In genomic region chr9:135126480-135127187, GRCh38 we compare ENCODE assay signal across 17 cellular contexts. TPM values are rescaled to one million over a fixed set of nuclear protein-coding genes. Genes with fewer than 3 reads are reported as not detected.
DNase-seq lines count a peak whose midpoint lies in the region; ATAC-seq and TF ChIP-seq lines count a peak whose summit lies in the region.
"Had no signal": no experiment of that assay in that cellular context is flagged by ENCODE, and none has a peak within 500 bp of the region (broad histone marks: within the 10 kb centered on the region; RNA-seq: fewer than 3 reads in every experiment).

No MANE protein-coding gene starts in this region.

- no peaks in the 10 kb centered on the region for H3K9me2 ChIP-seq in MM.1S (replicated peaks; ENCODE audit: insufficient read depth, low read length)

- H3K36me3 ChIP-seq in MM.1S (replicated peaks; ENCODE audit: insufficient read depth, low read length) = no peaks in the 10 kb centered on the region
- H3K36me3 ChIP-seq: cardiac muscle cell had no signal

- H3K4me3 ChIP-seq in MM.1S (ENCODE audit: low read length) = no peak overlapping the region
- H3K4me3 ChIP-seq: cardiac muscle cell, smooth muscle cell, tibial nerve had no signal

- peak; percentile 61 for DNase-seq in Right ventricle myocardium inferior (ENCODE audit: missing footprints)
- DNase-seq in cardiac septum (ENCODE audit: low spot score) = no peak
- peak; percentile 89 to 95 for DNase-seq in SW 1271 (lab: John Stamatoyannopoulos, UW)
- peak; percentile 11 for DNase-seq in kidney tubule cell (ENCODE audit: low spot score)
- no peak for DNase-seq in MM.1S
- no peak for DNase-seq in CD1c-positive myeloid dendritic cell (ENCODE audit: extremely low spot score)
- no peak for DNase-seq in effector memory CD8-positive, alpha-beta T cell
- DNase-seq: activated CD4-positive, alpha-beta T cell treated with anti-CD3 and anti-CD28 coated beads, Interleukin-2, amount 10 ng/mL, durations not matched to agents 7 days and 5 days; erythroblast; NCI-H1417 treated with DMSO at 0.1 percent for 48 hours; NK-92 treated with Interleukin-12 subunit alpha and Interleukin-12 subunit beta, amount 100 ng/mL, for 24 hours; T-cell had no signal

- H3K9me3 Mint-ChIP-seq in effector memory CD8-positive, alpha-beta T cell = peaks cover 3 to 8% of the 10 kb centered on the region in 2 donors
- H3K9me3 Mint-ChIP-seq: activated CD4-positive, alpha-beta T cell treated with anti-CD3 and anti-CD28 coated beads, Interleukin-2, amount 10 ng/mL, durations not matched to agents 7 days and 5 days had no signal

- TF ChIP-seq CTCF in MM.1S (IDR thresholded peaks at IDR 0.05; ENCODE audit: low read length) = no peak

- H3K9ac ChIP-seq in MM.1S (ENCODE audit: low read length) = no peak overlapping the region

- H3K4me1 ChIP-seq in MM.1S (ENCODE audit: low read length) = no peaks in the 10 kb centered on the region

- H3K79me2 ChIP-seq in MM.1S (ENCODE audit: low read length) = no peaks in the 10 kb centered on the region

- H3K27me3 Mint-ChIP-seq in effector memory CD8-positive, alpha-beta T cell = peaks cover 17 to 50% of the 10 kb centered on the region in 2 donors
- H3K27me3 Mint-ChIP-seq: activated CD4-positive, alpha-beta T cell treated with anti-CD3 and anti-CD28 coated beads, Interleukin-2, amount 10 ng/mL, durations not matched to agents 7 days and 5 days; activated T-helper 17 cell treated with anti-CD3 and anti-CD28 coated beads, Interleukin-2, amount 50 U/mL, for 72 hours had no signal

- no peak overlapping the region for H3K4me3 Mint-ChIP-seq in effector memory CD8-positive, alpha-beta T cell
- H3K4me3 Mint-ChIP-seq: activated CD4-positive, alpha-beta T cell treated with anti-CD3 and anti-CD28 coated beads, Interleukin-2, amount 10 ng/mL, durations not matched to agents 7 days and 5 days; activated T-helper 17 cell treated with anti-CD3 and anti-CD28 coated beads, Interleukin-2, amount 50 U/mL, for 72 hours; T-cell had no signal

- no peak overlapping the region for H2AFZ ChIP-seq in MM.1S (ENCODE audit: low read length)

- H3K9me3 ChIP-seq in MM.1S (replicated peaks; ENCODE audit: insufficient read depth, low read length) = no peaks in the 10 kb centered on the region
- H3K9me3 ChIP-seq: tibial nerve had no signal

- intact Hi-C loops in Right ventricle myocardium inferior (cut with DNase I) (no loop called here), cardiac septum (cut with DNase I) (no loop called here)

- H3K27ac ChIP-seq in MM.1S (ENCODE audit: low read length) = no peak overlapping the region
- H3K27ac ChIP-seq: cardiac muscle cell, tibial nerve had no signal

- no peaks in the 10 kb centered on the region for H3F3A ChIP-seq in MM.1S (ENCODE audit: insufficient read depth, low read length)

- ATAC-seq in Right ventricle myocardium inferior (no peak), HG03095 (IDR thresholded peaks at IDR 0.05; ENCODE audit: unreplicated experiment) (no peak)
- ATAC-seq in effector memory CD8-positive, alpha-beta T cell (replicated peaks) = no peak
- ATAC-seq: activated T-helper 17 cell treated with anti-CD3 and anti-CD28 coated beads, Interleukin-2, amount 50 U/mL, for 72 hours; T-cell had no signal

- H3K4me1 Mint-ChIP-seq in effector memory CD8-positive, alpha-beta T cell (ENCODE audit: low read depth in 2 of 2) = peaks cover 0 to 1% of the 10 kb centered on the region in 2 donors

- no peak overlapping the region for H3K27ac Mint-ChIP-seq in effector memory CD8-positive, alpha-beta T cell
- H3K27ac Mint-ChIP-seq: activated CD4-positive, alpha-beta T cell treated with anti-CD3 and anti-CD28 coated beads, Interleukin-2, amount 10 ng/mL, durations not matched to agents 7 days and 5 days; activated T-helper 17 cell treated with anti-CD3 and anti-CD28 coated beads, Interleukin-2, amount 50 U/mL, for 72 hours; T-cell had no signal

- H3K4me2 ChIP-seq in MM.1S (ENCODE audit: low read depth, low read length) = no peak overlapping the region
- H3K4me2 ChIP-seq: smooth muscle cell had no signal

- H3K36me3 Mint-ChIP-seq in effector memory CD8-positive, alpha-beta T cell (ENCODE audit: insufficient read depth) = no peaks in the 10 kb centered on the region
- H3K36me3 Mint-ChIP-seq: T-cell had no signal

- no peaks in the 10 kb centered on the region for H4K20me1 ChIP-seq in MM.1S (ENCODE audit: insufficient read depth, low read length)

- peaks cover 87% of the 10 kb centered on the region for H3K27me3 ChIP-seq in MM.1S (replicated peaks; ENCODE audit: insufficient read depth, low read length)
- H3K27me3 ChIP-seq: cardiac muscle cell, tibial nerve had no signal

RNA-seq across cellular contexts. Expression of gene OLFM1, which starts 39.2 kb away (rescaled TPM):
- 17.9 TPM for total RNA-seq in Right ventricle myocardium inferior
- total RNA-seq in cardiac septum = 8.6 TPM
- total RNA-seq: activated CD4-positive, alpha-beta T cell treated with anti-CD3 and anti-CD28 coated beads, Interleukin-2, amount 10 ng/mL, durations not matched to agents 7 days and 5 days had no signal

Comparison
In these comparisons a context has a peak if more than half of its experiments do, and no peak if none do; other contexts are left out.
1. DNase-seq: peak in Right ventricle myocardium inferior (single experiment), SW 1271 (2 of 2) and kidney tubule cell (single experiment); none in cardiac septum (single experiment), MM.1S (single experiment), CD1c-positive myeloid dendritic cell (single experiment) and effector memory CD8-positive, alpha-beta T cell (0 of 3).